In the genomic region with DNA sequence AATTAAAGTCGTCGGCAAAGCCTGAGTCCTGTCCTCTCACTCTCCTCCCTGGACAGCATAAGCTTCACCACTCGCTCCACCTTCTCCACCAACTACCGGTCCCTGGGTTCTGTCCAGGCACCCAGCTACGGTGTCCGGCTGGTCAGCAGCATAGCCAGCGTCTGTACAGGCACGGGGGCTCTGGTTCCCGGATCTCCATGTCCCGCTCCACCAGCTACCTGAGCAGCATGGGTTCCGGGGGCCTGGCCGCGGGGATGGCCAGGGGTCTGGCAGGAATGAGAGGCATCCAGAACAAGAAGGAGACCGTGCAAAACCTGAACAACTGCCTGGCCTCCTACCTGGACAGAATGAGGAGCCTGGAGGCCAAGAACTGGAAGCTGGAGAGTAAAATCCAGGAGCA, we compare ENCODE assay signal across 17 cellular contexts. TPM values are rescaled to one million over a fixed set of nuclear protein-coding genes. Genes with fewer than 3 reads are reported as not detected.
A peak's percentile ranks its signal among the peaks of the same experiment; 100 is the strongest.
DNase-seq lines count a peak whose midpoint lies in the region; ATAC-seq and TF ChIP-seq lines count a peak whose summit lies in the region.
"Had no signal": no experiment of that assay in that cellular context is flagged by ENCODE, and none has a peak within 500 bp of the region (broad histone marks: within the 10 kb centered on the region; RNA-seq: fewer than 3 reads in every experiment).

No MANE protein-coding gene starts in this region.

- no peak overlapping the region for H3K9ac ChIP-seq in BLaER1 treated with 17β-estradiol and CSF1 and Interleukin-3, amounts not matched to agents 10 nM and 100 nM
- no peak overlapping the region for H3K9ac ChIP-seq in OCI-LY1 (ENCODE audit: low read length)
- H3K9ac ChIP-seq: BLaER1 had no signal

- DNase-seq in dorsolateral prefrontal cortex (peak in 1 of 10 donors; percentile 42), posterior vena cava (ENCODE audit: low spot score) (peak; percentile 81), sciatic nerve (ENCODE audit: low spot score) (no peak), NCI-H524 treated with DMSO at 0.1 percent for 48 hours (lab: John Stamatoyannopoulos, UW) (no peak)
- DNase-seq: CD8-positive, alpha-beta T cell; DMS53; KG1; NCI-H1694 treated with DMSO at 0.1 percent for 48 hours; NCI-H2227 treated with DMSO at 0.1 percent for 48 hours; NCI-H510A treated with DMSO at 0.1 percent for 48 hours had no signal

- peaks cover 28 to 57% (median 38%) of the 10 kb centered on the region in 10 experiments for H3K4me1 ChIP-seq in BLaER1 treated with 17β-estradiol and CSF1 and Interleukin-3, amounts not matched to agents 10 nM and 100 nM
- H3K4me1 ChIP-seq in OCI-LY1 (ENCODE audit: insufficient read depth, low read length, severe bottlenecking) = peaks cover 44% of the 10 kb centered on the region

- intact Hi-C loops in dorsolateral prefrontal cortex (cut with DNase I) = loop anchor here (5.0 to 10.0 kb wide), 5 partner anchors 67 to 556 kb away; partner anchors contain the start of genes ANP32B (in 1 of the 2), NCBP1 (in 1 of the 2), TBC1D2 (in 1 of the 2) and TRMO (in 1 of the 2)
- intact Hi-C loops in posterior vena cava (cut with DNase I) = no loop called here
- intact Hi-C loops in sciatic nerve (cut with DNase I) = no loop called here

- TF ChIP-seq CTCF in OCI-LY1 (IDR thresholded peaks at IDR 0.05; ENCODE audit: low read length) = no peak
- no peak for TF ChIP-seq CTCF in dorsolateral prefrontal cortex (IDR thresholded peaks at IDR 0.05 in 54 of 56, conservative IDR thresholded peaks at IDR 0.05 in 2 of 56; ENCODE audit: low read depth in 1 of 56, partially characterized antibody in 56 of 56)

- H3K4me2 ChIP-seq in BLaER1 treated with 17β-estradiol and CSF1 and Interleukin-3, amounts not matched to agents 10 nM and 100 nM = peak overlapping the region in 7 of 11 experiments; percentile 2 to 74 (median 49); a peak in 11 of 22 replicates
- peak overlapping the region; percentile 32; the same call in 1 of the 2 replicates for H3K4me2 ChIP-seq in OCI-LY1 (ENCODE audit: low read length)
- H3K4me2 ChIP-seq: A549, BLaER1 had no signal

- no peaks in the 10 kb centered on the region; a peak in 1 of 22 replicates for H3K27me3 ChIP-seq in BLaER1 treated with 17β-estradiol and CSF1 and Interleukin-3, amounts not matched to agents 10 nM and 100 nM
- H3K27me3 ChIP-seq in OCI-LY1 (ENCODE audit: insufficient read depth, low read length) (no peaks in the 10 kb centered on the region), dorsolateral prefrontal cortex (no peaks in the 10 kb centered on the region)
- H3K27me3 ChIP-seq: BLaER1, SJSA1 had no signal

- no peaks in the 10 kb centered on the region for H3K9me3 ChIP-seq in BLaER1 treated with 17β-estradiol and CSF1 and Interleukin-3, amounts not matched to agents 10 nM and 100 nM (replicated peaks in 1 of 11)
- H3K9me3 ChIP-seq in OCI-LY1 (ENCODE audit: low read length) = no peaks in the 10 kb centered on the region
- H3K9me3 ChIP-seq: A549, BLaER1, SJSA1 had no signal

- peaks cover 0 to 28% (median 23%) of the 10 kb centered on the region in 11 experiments; a peak in 12 of 22 replicates for H4K20me1 ChIP-seq in BLaER1 treated with 17β-estradiol and CSF1 and Interleukin-3, amounts not matched to agents 10 nM and 100 nM
- no peaks in the 10 kb centered on the region for H4K20me1 ChIP-seq in OCI-LY1 (ENCODE audit: insufficient read depth, low read length)

- H3K4me3 ChIP-seq in BLaER1 treated with 17β-estradiol and CSF1 and Interleukin-3, amounts not matched to agents 10 nM and 100 nM = no peak overlapping the region
- H3K4me3 ChIP-seq in OCI-LY1 (ENCODE audit: low read depth, low read length, poor library complexity, severe bottlenecking) = no peak overlapping the region
- peak overlapping the region in 6 of 59 donors; percentile 10 to 49 (median 35) for H3K4me3 ChIP-seq in dorsolateral prefrontal cortex
- H3K4me3 ChIP-seq: A549, BLaER1, SJSA1 had no signal

- ATAC-seq in sciatic nerve (no peak), SK-N-SH treated with all-trans-retinoic acid at 6 μM for 48 hours (no peak)
- ATAC-seq: A549; CD8-positive, alpha-beta T cell; Panc1 had no signal

- no peak overlapping the region for H2AFZ ChIP-seq in OCI-LY1 (ENCODE audit: low read length)

- peaks cover 0 to 10% (median 0%) of the 10 kb centered on the region in 11 experiments; a peak in 2 of 22 replicates for H3K36me3 ChIP-seq in BLaER1 treated with 17β-estradiol and CSF1 and Interleukin-3, amounts not matched to agents 10 nM and 100 nM
- no peaks in the 10 kb centered on the region for H3K36me3 ChIP-seq in OCI-LY1 (ENCODE audit: insufficient read depth, low read length)
- H3K36me3 ChIP-seq: BLaER1 had no signal

- H3F3A ChIP-seq in OCI-LY1 (ENCODE audit: insufficient read depth, low read length) = no peaks in the 10 kb centered on the region

- no peak overlapping the region for H3K27ac ChIP-seq in BLaER1 treated with 17β-estradiol and CSF1 and Interleukin-3, amounts not matched to agents 10 nM and 100 nM
- H3K27ac ChIP-seq in OCI-LY1 (ENCODE audit: low read depth, low read length, poor library complexity, severe bottlenecking) (no peak overlapping the region), dorsolateral prefrontal cortex (peak overlapping the region in 36 of 59 donors; percentile 1 to 96 (median 55))
- H3K27ac ChIP-seq: A549, BLaER1, SJSA1 had no signal

- no peaks in the 10 kb centered on the region for H3K9me2 ChIP-seq in OCI-LY1 (ENCODE audit: low read depth, low read length)

- H3K79me2 ChIP-seq in OCI-LY1 (ENCODE audit: insufficient read depth, low read length) = peaks cover 27% of the 10 kb centered on the region

TF ChIP-seq in SK-N-SH treated with all-trans-retinoic acid at 6 μM for 48 hours, 23 proteins besides CTCF, POLR2A, EP300 and RAD21:
- TF ChIP-seq ZC3H10 (CRISPR knock-in tag; IDR thresholded peaks at IDR 0.05) (no peak), ZFP3 (CRISPR knock-in tag; IDR thresholded peaks at IDR 0.05) (no peak), TOX (CRISPR knock-in tag; IDR thresholded peaks at IDR 0.05; ENCODE audit: borderline replicate concordance) (no peak), ISL1 (CRISPR knock-in tag; IDR thresholded peaks at IDR 0.05) (no peak), ARNTL (CRISPR knock-in tag; IDR thresholded peaks at IDR 0.05; ENCODE audit: borderline replicate concordance, low read depth) (no peak), ESRRG (CRISPR knock-in tag; IDR thresholded peaks at IDR 0.05) (no peak), CSDC2 (CRISPR knock-in tag; IDR thresholded peaks at IDR 0.05) (no peak), BACH2 (CRISPR knock-in tag; IDR thresholded peaks at IDR 0.05; ENCODE audit: borderline replicate concordance) (no peak), SNAI2 (CRISPR knock-in tag; IDR thresholded peaks at IDR 0.05) (no peak)
- TF ChIP-seq, protein P1, sequence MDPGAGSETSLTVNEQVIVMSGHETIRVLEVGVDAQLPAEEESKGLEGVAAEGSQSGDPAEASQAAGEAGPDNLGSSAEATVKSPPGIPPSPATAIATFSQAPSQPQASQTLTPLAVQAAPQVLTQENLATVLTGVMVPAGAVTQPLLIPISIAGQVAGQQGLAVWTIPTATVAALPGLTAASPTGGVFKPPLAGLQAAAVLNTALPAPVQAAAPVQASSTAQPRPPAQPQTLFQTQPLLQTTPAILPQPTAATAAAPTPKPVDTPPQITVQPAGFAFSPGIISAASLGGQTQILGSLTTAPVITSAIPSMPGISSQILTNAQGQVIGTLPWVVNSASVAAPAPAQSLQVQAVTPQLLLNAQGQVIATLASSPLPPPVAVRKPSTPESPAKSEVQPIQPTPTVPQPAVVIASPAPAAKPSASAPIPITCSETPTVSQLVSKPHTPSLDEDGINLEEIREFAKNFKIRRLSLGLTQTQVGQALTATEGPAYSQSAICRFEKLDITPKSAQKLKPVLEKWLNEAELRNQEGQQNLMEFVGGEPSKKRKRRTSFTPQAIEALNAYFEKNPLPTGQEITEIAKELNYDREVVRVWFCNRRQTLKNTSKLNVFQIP (CRISPR knock-in tag; IDR thresholded peaks at IDR 0.05; ENCODE audit: borderline replicate concordance, low read depth) = no peak
- TF ChIP-seq, protein P2, sequence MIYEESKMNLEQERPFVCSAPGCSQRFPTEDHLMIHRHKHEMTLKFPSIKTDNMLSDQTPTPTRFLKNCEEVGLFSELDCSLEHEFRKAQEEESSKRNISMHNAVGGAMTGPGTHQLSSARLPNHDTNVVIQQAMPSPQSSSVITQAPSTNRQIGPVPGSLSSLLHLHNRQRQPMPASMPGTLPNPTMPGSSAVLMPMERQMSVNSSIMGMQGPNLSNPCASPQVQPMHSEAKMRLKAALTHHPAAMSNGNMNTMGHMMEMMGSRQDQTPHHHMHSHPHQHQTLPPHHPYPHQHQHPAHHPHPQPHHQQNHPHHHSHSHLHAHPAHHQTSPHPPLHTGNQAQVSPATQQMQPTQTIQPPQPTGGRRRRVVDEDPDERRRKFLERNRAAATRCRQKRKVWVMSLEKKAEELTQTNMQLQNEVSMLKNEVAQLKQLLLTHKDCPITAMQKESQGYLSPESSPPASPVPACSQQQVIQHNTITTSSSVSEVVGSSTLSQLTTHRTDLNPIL (CRISPR knock-in tag; IDR thresholded peaks at IDR 0.05; ENCODE audit: low read depth) = no peak

RNA-seq across cellular contexts. Expression of gene XPA, which starts 1.7 kb away (rescaled TPM):
- total RNA-seq in dorsolateral prefrontal cortex (10 to 100 TPM; 12.5 to 32.8 (median 21.9) TPM), posterior vena cava (10 to 100 TPM; 15.1 to 18.8 TPM), sciatic nerve (21.0 TPM)

Comparison
In these comparisons a context has a peak if more than half of its experiments do, and no peak if none do; other contexts are left out.
1. H3K27ac ChIP-seq: peak in dorsolateral prefrontal cortex (36 of 59); none in BLaER1 treated with 17β-estradiol and CSF1 and Interleukin-3, amounts not matched to agents 10 nM and 100 nM (0 of 11) and OCI-LY1 (single experiment).
2. intact Hi-C loops: an anchor here in dorsolateral prefrontal cortex (5.0 to 10.0 kb wide); none called in posterior vena cava and sciatic nerve.